1 cellular context compared by ENCODE assay signal in the genomic region with DNA sequence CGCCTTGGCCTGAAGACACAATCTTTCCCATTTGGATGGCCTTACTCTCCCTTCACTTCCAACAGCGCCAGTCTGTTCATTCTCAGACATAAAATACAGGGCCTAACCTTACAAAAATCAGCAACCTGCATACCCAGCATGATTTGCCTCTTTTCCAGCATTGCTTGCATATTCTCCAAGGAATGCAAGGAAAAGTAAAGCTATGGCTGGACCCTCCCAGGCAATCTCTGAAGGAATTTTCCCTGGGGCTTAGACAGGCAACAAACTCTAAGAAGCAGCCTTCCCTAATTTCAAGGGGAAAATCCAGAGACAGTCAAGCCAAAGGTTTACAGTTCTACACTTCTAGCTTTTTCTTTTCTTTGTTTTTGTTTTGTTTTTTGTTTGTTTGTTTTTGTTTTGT.
TF ChIP-seq lines count a peak whose summit lies in the region.

No MANE protein-coding gene starts in this region.

TF ChIP-seq in GM12878, 131 proteins besides CTCF, POLR2A, EP300 and RAD21 (continued from another document):
- TF ChIP-seq ZBTB33 (IDR thresholded peaks at IDR 0.05), result no peak
- TF ChIP-seq, protein P1, sequence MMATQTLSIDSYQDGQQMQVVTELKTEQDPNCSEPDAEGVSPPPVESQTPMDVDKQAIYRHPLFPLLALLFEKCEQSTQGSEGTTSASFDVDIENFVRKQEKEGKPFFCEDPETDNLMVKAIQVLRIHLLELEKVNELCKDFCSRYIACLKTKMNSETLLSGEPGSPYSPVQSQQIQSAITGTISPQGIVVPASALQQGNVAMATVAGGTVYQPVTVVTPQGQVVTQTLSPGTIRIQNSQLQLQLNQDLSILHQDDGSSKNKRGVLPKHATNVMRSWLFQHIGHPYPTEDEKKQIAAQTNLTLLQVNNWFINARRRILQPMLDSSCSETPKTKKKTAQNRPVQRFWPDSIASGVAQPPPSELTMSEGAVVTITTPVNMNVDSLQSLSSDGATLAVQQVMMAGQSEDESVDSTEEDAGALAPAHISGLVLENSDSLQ (IDR thresholded peaks at IDR 0.05), result no peak
- no peak for TF ChIP-seq TAF1 (IDR thresholded peaks at IDR 0.05; ENCODE audit: borderline replicate concordance, low read depth, low read length)
- TF ChIP-seq SP1 (IDR thresholded peaks at IDR 0.05; ENCODE audit: low read depth, low read length), result no peak
- no peak for TF ChIP-seq CEBPB (IDR thresholded peaks at IDR 0.05; ENCODE audit: borderline replicate concordance in 1 of 2, low read depth in 2 of 2, low read length in 2 of 2)
- no peak for TF ChIP-seq BCLAF1 (IDR thresholded peaks at IDR 0.05)
- no peak for TF ChIP-seq STAT3 (IDR thresholded peaks at IDR 0.05; ENCODE audit: low read depth, low read length)
- no peak for TF ChIP-seq TARDBP (IDR thresholded peaks at IDR 0.05; ENCODE audit: borderline replicate concordance)
- TF ChIP-seq FOS (IDR thresholded peaks at IDR 0.05; ENCODE audit: borderline replicate concordance, extremely low read depth, insufficient read length), result no peak
